Comparison of ENCODE assay signal across 1 cellular context in genomic region chr2:217929294-217929671, GRCh38.
TF ChIP-seq lines count a peak whose summit lies in the region.

No MANE protein-coding gene starts in this region.

TF ChIP-seq in IMR-90, 13 proteins besides CTCF, POLR2A, EP300 and RAD21:
- TF ChIP-seq CHD1 (IDR thresholded peaks at IDR 0.05; ENCODE audit: low read depth, low read length) (no peak), RFX5 (IDR thresholded peaks at IDR 0.05; ENCODE audit: low read depth, low read length) (no peak), FOS (IDR thresholded peaks at IDR 0.05; ENCODE audit: low read depth, low read length) (no peak), RCOR1 (IDR thresholded peaks at IDR 0.05; ENCODE audit: insufficient replicate concordance, low read length) (no peak), SMC3 (IDR thresholded peaks at IDR 0.05; ENCODE audit: low read depth, low read length) (no peak), CEBPB (IDR thresholded peaks at IDR 0.05; ENCODE audit: low read depth, low read length) (no peak), MXI1 (IDR thresholded peaks at IDR 0.05; ENCODE audit: borderline replicate concordance, low read depth, low read length) (no peak), NFE2L2 (IDR thresholded peaks at IDR 0.05; ENCODE audit: low read depth, low read length) (no peak), MAZ (IDR thresholded peaks at IDR 0.05; ENCODE audit: borderline replicate concordance, low read depth, low read length) (no peak), MAFK (IDR thresholded peaks at IDR 0.05; ENCODE audit: low read depth, low read length) (no peak), BHLHE40 (IDR thresholded peaks at IDR 0.05; ENCODE audit: low read depth, low read length) (no peak)
- TF ChIP-seq, protein P1, sequence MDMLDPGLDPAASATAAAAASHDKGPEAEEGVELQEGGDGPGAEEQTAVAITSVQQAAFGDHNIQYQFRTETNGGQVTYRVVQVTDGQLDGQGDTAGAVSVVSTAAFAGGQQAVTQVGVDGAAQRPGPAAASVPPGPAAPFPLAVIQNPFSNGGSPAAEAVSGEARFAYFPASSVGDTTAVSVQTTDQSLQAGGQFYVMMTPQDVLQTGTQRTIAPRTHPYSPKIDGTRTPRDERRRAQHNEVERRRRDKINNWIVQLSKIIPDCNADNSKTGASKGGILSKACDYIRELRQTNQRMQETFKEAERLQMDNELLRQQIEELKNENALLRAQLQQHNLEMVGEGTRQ (IDR thresholded peaks at IDR 0.05; ENCODE audit: low read depth, low read length), result no peak
- TF ChIP-seq, protein P2, sequence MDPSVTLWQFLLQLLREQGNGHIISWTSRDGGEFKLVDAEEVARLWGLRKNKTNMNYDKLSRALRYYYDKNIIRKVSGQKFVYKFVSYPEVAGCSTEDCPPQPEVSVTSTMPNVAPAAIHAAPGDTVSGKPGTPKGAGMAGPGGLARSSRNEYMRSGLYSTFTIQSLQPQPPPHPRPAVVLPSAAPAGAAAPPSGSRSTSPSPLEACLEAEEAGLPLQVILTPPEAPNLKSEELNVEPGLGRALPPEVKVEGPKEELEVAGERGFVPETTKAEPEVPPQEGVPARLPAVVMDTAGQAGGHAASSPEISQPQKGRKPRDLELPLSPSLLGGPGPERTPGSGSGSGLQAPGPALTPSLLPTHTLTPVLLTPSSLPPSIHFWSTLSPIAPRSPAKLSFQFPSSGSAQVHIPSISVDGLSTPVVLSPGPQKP (IDR thresholded peaks at IDR 0.05; ENCODE audit: borderline replicate concordance, low read depth, low read length), result no peak
